In genomic region chr11:58573451-58574104, GRCh38 we compare ENCODE assay signal across 8 cellular contexts. TPM values are rescaled to one million over a fixed set of nuclear protein-coding genes. Genes with fewer than 3 reads are reported as not detected.
A peak's percentile ranks its signal among the peaks of the same experiment; 100 is the strongest.
DNase-seq lines count a peak whose midpoint lies in the region; ATAC-seq, FAIRE-seq and TF ChIP-seq lines count a peak whose summit lies in the region.
"Had no signal": no experiment of that assay in that cellular context is flagged by ENCODE, and none has a peak within 500 bp of the region (broad histone marks: within the 10 kb centered on the region; RNA-seq: fewer than 3 reads in every experiment).

No MANE protein-coding gene starts in this region.

- no peak for TF ChIP-seq POLR2A in K562 (conservative IDR thresholded peaks at IDR 0.05)

- no peaks in the 10 kb centered on the region for H4K20me1 ChIP-seq in K562 (replicated peaks; ENCODE audit: control insufficient read depth, insufficient read depth, low read length)

- no peaks in the 10 kb centered on the region for H3K9me3 Mint-ChIP-seq in memory B cell

- H2AFZ ChIP-seq in K562 (ENCODE audit: low read depth, low read length) = peak overlapping the region; percentile 43; the same call in 1 of the 2 replicates

- H3K27ac ChIP-seq in K562 (ENCODE audit: extremely low read depth, low read depth, low read length) = no peak overlapping the region

- peaks cover 24% of the 10 kb centered on the region for H3K79me2 ChIP-seq in K562 (ENCODE audit: control insufficient read depth, insufficient read depth, low read length)

- H3K4me1 ChIP-seq in K562 (replicated peaks in 1 of 2; ENCODE audit: control insufficient read depth in 2 of 2, insufficient read depth in 2 of 2, low read length in 2 of 2) = peaks cover 4 to 22% of the 10 kb centered on the region in 2 experiments; a peak in 4 of 5 replicates

- DNase-seq in T-helper 17 cell (peak in 1 of 3 donors; percentile 48), K562 (ENCODE audit: extremely low read depth in 1 of 4, low spot score in 3 of 4) (peak in 1 of 4 experiments; percentile 11), memory B cell (ENCODE audit: low spot score in 2 of 2) (peak; percentile 36 to 60), NCI-H2081 treated with DMSO at 0.1 percent for 48 hours (lab: John Stamatoyannopoulos, UW) (no peak)
- DNase-seq in stimulated activated naive CD4-positive, alpha-beta T cell treated with Interleukin-2 at 50 U/mL for 16 hours (lab: John Stamatoyannopoulos, UW) = peak; percentile 60

- no peaks in the 10 kb centered on the region for H3K9me3 ChIP-seq in T-helper 17 cell (ENCODE audit: control insufficient read depth, low read length, poor library complexity, severe bottlenecking)
- no peaks in the 10 kb centered on the region for H3K9me3 ChIP-seq in K562 (replicated peaks; ENCODE audit: control insufficient read depth, insufficient read depth, low read depth, low read length)
- H3K9me3 ChIP-seq: pancreas had no signal

- TF ChIP-seq CTCF in K562 (IDR thresholded peaks at IDR 0.05 in 2 of 3, conservative IDR thresholded peaks at IDR 0.05 in 1 of 3; ENCODE audit: insufficient read depth in 2 of 3, low read depth in 1 of 3, low read length in 3 of 3) = no peak

- TF ChIP-seq RAD21 in K562 (CRISPR knock-in tag; conservative IDR thresholded peaks at IDR 0.05 in 1 of 2, IDR thresholded peaks at IDR 0.05 in 1 of 2) = no peak

- no peaks in the 10 kb centered on the region for H3K36me3 ChIP-seq in K562 (ENCODE audit: control insufficient read depth, insufficient read depth, low read length)

- in situ Hi-C loops in K562 (cut with MboI) = no loop called here

- no peak overlapping the region for H3K9ac ChIP-seq in K562 (ENCODE audit: insufficient read depth in 1 of 2, low read depth in 2 of 2, low read length in 2 of 2)

- CTCF ChIA-PET in K562 (lab: Yijun Ruan, JAX; ENCODE audit: low intra/inter-chr PET ratio) = interaction anchor here (0.5 to 0.7 kb wide), 2 partner anchors 523 to 545 kb away, joined by 3 to 5 read pairs; no protein-coding TSS in a partner anchor

- H3K36me3 Mint-ChIP-seq in T-helper 17 cell (ENCODE audit: low read depth) (peaks cover 9% of the 10 kb centered on the region), memory B cell (peaks cover 6% of the 10 kb centered on the region)

- no TSS peak for BruUV-seq in K562 (replicated peaks; lab: Mats Ljungman, UMichigan)

- H3K9me1 ChIP-seq in K562 (ENCODE audit: control insufficient read depth, insufficient read depth, low read length) = no peaks in the 10 kb centered on the region

- H3K27me3 ChIP-seq in K562 (ENCODE audit: control insufficient read depth in 2 of 2, insufficient read depth in 2 of 2, low read length in 2 of 2) = no peaks in the 10 kb centered on the region
- H3K27me3 ChIP-seq: pancreas had no signal

- no peak overlapping the region for H3K4me3 ChIP-seq in K562

- FAIRE-seq in K562 (lab: Jason Lieb, UNC) = no peak
- FAIRE-seq: pancreas had no signal

- H3K4me3 Mint-ChIP-seq in T-helper 17 cell = peak overlapping the region; percentile 98
- peak overlapping the region; percentile 89 for H3K4me3 Mint-ChIP-seq in memory B cell

- H3K27ac Mint-ChIP-seq in T-helper 17 cell (peak overlapping the region; percentile 100), memory B cell (peak overlapping the region; percentile 100)

- ATAC-seq in GM18870 (IDR thresholded peaks at IDR 0.05; ENCODE audit: unreplicated experiment) (peak; percentile 27), HG03558 (IDR thresholded peaks at IDR 0.05; ENCODE audit: extremely low read depth, unreplicated experiment) (peak; percentile 13), T-helper 17 cell (peak; percentile 34), K562 (no peak), memory B cell (ENCODE audit: low read depth) (peak; percentile 34)
- ATAC-seq: pancreas had no signal

- no peak for TF ChIP-seq EP300 in K562 (IDR thresholded peaks at IDR 0.05; ENCODE audit: low read length)

- intact Hi-C loops in K562 (cut with micrococcal nuclease) = loop anchor here (10.0 kb wide), 1 partner anchor 571 kb away; the partner anchor contains the start of gene FAM111A

- POLR2A ChIA-PET in K562 (lab: Yijun Ruan, JAX) = no interaction called here

- H3K27me3 Mint-ChIP-seq in T-helper 17 cell (no peaks in the 10 kb centered on the region), memory B cell (no peaks in the 10 kb centered on the region)

- H3K4me1 Mint-ChIP-seq in T-helper 17 cell (peaks cover 53% of the 10 kb centered on the region), memory B cell (peaks cover 24% of the 10 kb centered on the region)

- no peak overlapping the region for H3K4me2 ChIP-seq in K562 (ENCODE audit: insufficient read depth, low read length)

- 62% methylated on average over 4 of the region's 4 CpGs for WGBS in K562 (ENCODE audit: insufficient coverage, low coverage, missing lambda C conversion rate)

TF ChIP-seq in K562, 482 proteins besides CTCF, POLR2A, EP300 and RAD21 (continues in another document):
- TF ChIP-seq MEIS2 (IDR thresholded peaks at IDR 0.05; ENCODE audit: partially characterized antibody) (peak; percentile 25), JUN (IDR thresholded peaks at IDR 0.05; ENCODE audit: borderline replicate concordance, low read depth, low read length) (peak; percentile 50; the same call in 1 of the 2 replicates), JUN (CRISPR knock-in tag; IDR thresholded peaks at IDR 0.05; ENCODE audit: borderline replicate concordance) (no peak), KDM1A (IDR thresholded peaks at IDR 0.05) (0 out of 4 replicates have a peak, but pooled peaks of 1 of the 2 experiments have one; percentile 13)

RNA-seq across cellular contexts. Expression of gene LPXN, which starts 2.1 kb away (rescaled TPM):
- total RNA-seq in T-helper 17 cell (10 to 100 TPM; 92.8 to 99.8 TPM), K562 (2014; rRNA removed) (0.73 and 0.94 TPM in 2 replicates), K562 (2014; rRNA removed; fragmentation: Illumina TruSeq; extraction: Trizol) (1.3 and 1.7 TPM in 2 replicates), K562 (2015; rRNA removed; fragmentation: Illumina TruSeq; extraction: Trizol) (2.0 and 2.4 TPM in 2 replicates), K562 (2021) (1.7 and 1.8 TPM in 2 replicates)
- total RNA-seq in K562 (2011; cell fraction: chromatin; rRNA removed; ENCODE audit: low replicate concordance) = 3.4 and 7.0 TPM in 2 replicates
- total RNA-seq in K562 (2011; cell fraction: nucleolus; rRNA removed) = 3.0 and 3.6 TPM in 2 replicates
- 3.1 and 3.7 TPM in 2 replicates for total RNA-seq in K562 (2011; cell fraction: nucleoplasm; rRNA removed)
- polyA plus RNA-seq in K562 (2011; rRNA removed) (2.7 and 3.1 TPM in 2 replicates), K562 (2014; fragmentation: Illumina TruSeq; extraction: Trizol) (2.0 and 2.2 TPM in 2 replicates), K562 (2014; fragmentation: Nextera tagmentation; extraction: Ambion mirVana) (1 to 10 TPM; 2.0 to 3.1 TPM), K562 (2014; rRNA removed) (1.1 and 2.2 TPM in 2 replicates)
- polyA plus RNA-seq in K562 (2011; cell fraction: cytosol; rRNA removed) = 1.6 and 2.5 TPM in 2 replicates
- 6.8 and 7.3 TPM in 2 replicates for polyA plus RNA-seq in K562 (2011; cell fraction: nucleus; rRNA removed)
- 1.7 and 3.7 TPM in 2 replicates for polyA plus RNA-seq in K562 (2012)
- polyA minus RNA-seq in K562 (2011; rRNA and poly(A)+ RNA removed) = 2.2 and 2.8 TPM in 2 replicates
- 1.0 TPM in 1 of 2 replicates, not detected in the other for polyA minus RNA-seq in K562 (2011; cell fraction: cytosol; rRNA and poly(A)+ RNA removed)
- polyA minus RNA-seq in K562 (2011; cell fraction: nucleus; rRNA and poly(A)+ RNA removed) = 3.1 and 5.0 TPM in 2 replicates

RNA-seq across cellular contexts. Expression of gene ZFP91, which starts 5.3 kb away (rescaled TPM):
- total RNA-seq in T-helper 17 cell = 10 to 100 TPM; 36.1 to 43.2 TPM
- 13.7 and 41.3 TPM in 2 replicates for total RNA-seq in K562 (2011; cell fraction: chromatin; rRNA removed; ENCODE audit: low replicate concordance)
- total RNA-seq in K562 (2011; cell fraction: nucleolus; rRNA removed) = 9.2 and 13.2 TPM in 2 replicates
- 26.3 and 41.2 TPM in 2 replicates for total RNA-seq in K562 (2011; cell fraction: nucleoplasm; rRNA removed)
- 33.3 and 33.4 TPM in 2 replicates for total RNA-seq in K562 (2014; rRNA removed)
- total RNA-seq in K562 (2014; rRNA removed; fragmentation: Illumina TruSeq; extraction: Trizol) = 46.4 and 52.1 TPM in 2 replicates
- total RNA-seq in K562 (2015; rRNA removed; fragmentation: Illumina TruSeq; extraction: Trizol) = 54.2 and 56.7 TPM in 2 replicates
- total RNA-seq in K562 (2021) = 42.9 and 47.3 TPM in 2 replicates
- 25.8 and 34.0 TPM in 2 replicates for polyA plus RNA-seq in K562 (2011; rRNA removed)
- polyA plus RNA-seq in K562 (2011; cell fraction: cytosol; rRNA removed) = 9.3 and 19.5 TPM in 2 replicates
- polyA plus RNA-seq in K562 (2011; cell fraction: nucleus; rRNA removed) = 22.8 and 28.5 TPM in 2 replicates
- polyA plus RNA-seq in K562 (2012) = 24.4 and 28.5 TPM in 2 replicates
- 47.5 and 58.3 TPM in 2 replicates for polyA plus RNA-seq in K562 (2014; fragmentation: Illumina TruSeq; extraction: Trizol)
- polyA plus RNA-seq in K562 (2014; fragmentation: Nextera tagmentation; extraction: Ambion mirVana) = 10 to 100 TPM; 17.6 to 25.9 TPM
- polyA plus RNA-seq in K562 (2014; rRNA removed) = 32.5 and 32.8 TPM in 2 replicates
- polyA minus RNA-seq in K562 (2011; rRNA and poly(A)+ RNA removed) = 43.6 and 46.0 TPM in 2 replicates
- polyA minus RNA-seq in K562 (2011; cell fraction: cytosol; rRNA and poly(A)+ RNA removed) = 13.8 and 20.1 TPM in 2 replicates
- 22.5 and 37.9 TPM in 2 replicates for polyA minus RNA-seq in K562 (2011; cell fraction: nucleus; rRNA and poly(A)+ RNA removed)

RNA-seq across cellular contexts. Expression of gene CNTF, which starts 48.9 kb away (rescaled TPM):
- 1 to 10 TPM; 3.8 to 4.3 TPM for total RNA-seq in T-helper 17 cell
- total RNA-seq in K562 (2011; cell fraction: chromatin; rRNA removed; ENCODE audit: low replicate concordance) = 7.6 and 18.0 TPM in 2 replicates
- total RNA-seq in K562 (2011; cell fraction: nucleolus; rRNA removed) = 4.8 and 6.6 TPM in 2 replicates
- total RNA-seq in K562 (2011; cell fraction: nucleoplasm; rRNA removed) = 15.2 and 24.6 TPM in 2 replicates
- 1.2 and 1.7 TPM in 2 replicates for total RNA-seq in K562 (2014; rRNA removed)
- total RNA-seq in K562 (2014; rRNA removed; fragmentation: Illumina TruSeq; extraction: Trizol) = 4.3 and 4.9 TPM in 2 replicates
- total RNA-seq in K562 (2015; rRNA removed; fragmentation: Illumina TruSeq; extraction: Trizol) = 4.6 and 5.0 TPM in 2 replicates
- 3.1 and 3.2 TPM in 2 replicates for total RNA-seq in K562 (2021)
- 1.6 and 1.7 TPM in 2 replicates for polyA plus RNA-seq in K562 (2011; rRNA removed)
- polyA plus RNA-seq in K562 (2011; cell fraction: cytosol; rRNA removed) = 0.40 and 0.68 TPM in 2 replicates
- polyA plus RNA-seq in K562 (2011; cell fraction: nucleus; rRNA removed) = 4.3 and 7.2 TPM in 2 replicates
- 1.6 and 2.0 TPM in 2 replicates for polyA plus RNA-seq in K562 (2012)
- polyA plus RNA-seq in K562 (2014; fragmentation: Illumina TruSeq; extraction: Trizol) = 2.2 and 2.9 TPM in 2 replicates
- under 1 TPM; 0.17 to 0.71 TPM for polyA plus RNA-seq in K562 (2014; fragmentation: Nextera tagmentation; extraction: Ambion mirVana)
- polyA plus RNA-seq in K562 (2014; rRNA removed) = 1.2 and 2.3 TPM in 2 replicates
- 6.6 and 8.3 TPM in 2 replicates for polyA minus RNA-seq in K562 (2011; rRNA and poly(A)+ RNA removed)
- polyA minus RNA-seq in K562 (2011; cell fraction: cytosol; rRNA and poly(A)+ RNA removed) = 0.57 TPM in 1 of 2 replicates, not detected in the other
- 15.8 and 28.9 TPM in 2 replicates for polyA minus RNA-seq in K562 (2011; cell fraction: nucleus; rRNA and poly(A)+ RNA removed)

Comparison
In these comparisons a context has a peak if more than half of its experiments do, and no peak if none do; other contexts are left out.
1. RNA of gene LPXN, which starts 2.1 kb away (total RNA-seq): 92.8 to 99.8 TPM in T-helper 17 cell; 0.73 to 7.0 TPM in K562; every median in the first group is over 10 times any median in the second.